ENCODE assay signal across 1 cellular context in the genomic region with DNA sequence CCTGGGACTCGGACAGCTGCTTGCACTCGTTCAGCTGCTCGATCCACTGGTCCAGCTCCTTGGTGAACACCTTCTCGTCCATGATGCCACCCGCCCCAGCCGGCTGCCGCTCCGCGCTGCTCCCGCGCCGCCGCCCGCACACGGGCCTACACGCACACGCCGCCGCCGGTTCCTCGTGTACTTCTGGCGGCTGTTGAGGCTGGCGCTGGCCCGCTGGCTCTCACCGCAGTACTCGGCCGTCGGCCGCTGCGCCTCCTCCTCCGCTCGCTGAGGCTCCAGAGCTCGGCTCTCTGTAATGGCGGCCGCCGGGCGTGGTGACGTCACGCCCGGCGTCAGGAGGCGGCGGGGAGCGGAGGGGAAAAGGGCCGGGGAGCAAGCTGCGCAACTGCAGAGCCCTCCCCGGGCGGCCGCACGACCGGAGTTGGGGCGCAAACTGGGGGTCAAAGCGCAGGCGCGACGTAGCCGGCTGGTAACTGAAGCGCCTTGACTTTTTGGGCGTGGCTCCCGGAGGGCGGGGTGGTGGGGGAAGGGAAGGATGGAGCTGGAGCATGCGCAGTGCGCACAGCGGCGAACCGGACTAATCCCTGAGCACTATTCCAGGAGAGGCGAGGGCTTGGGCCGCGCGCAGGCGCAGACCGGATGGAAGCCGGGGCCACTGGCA.
TF ChIP-seq lines count a peak whose summit lies in the region.

TSS of gene PPP2CA (minus strand) at position 294 of the 661 bp plus-strand sequence. CDS start at position 82, 212 bp downstream.

TF ChIP-seq in HepG2, 621 proteins besides CTCF, POLR2A, EP300 and RAD21 (continued from another document and continues in another):
- TF ChIP-seq, protein P1, sequence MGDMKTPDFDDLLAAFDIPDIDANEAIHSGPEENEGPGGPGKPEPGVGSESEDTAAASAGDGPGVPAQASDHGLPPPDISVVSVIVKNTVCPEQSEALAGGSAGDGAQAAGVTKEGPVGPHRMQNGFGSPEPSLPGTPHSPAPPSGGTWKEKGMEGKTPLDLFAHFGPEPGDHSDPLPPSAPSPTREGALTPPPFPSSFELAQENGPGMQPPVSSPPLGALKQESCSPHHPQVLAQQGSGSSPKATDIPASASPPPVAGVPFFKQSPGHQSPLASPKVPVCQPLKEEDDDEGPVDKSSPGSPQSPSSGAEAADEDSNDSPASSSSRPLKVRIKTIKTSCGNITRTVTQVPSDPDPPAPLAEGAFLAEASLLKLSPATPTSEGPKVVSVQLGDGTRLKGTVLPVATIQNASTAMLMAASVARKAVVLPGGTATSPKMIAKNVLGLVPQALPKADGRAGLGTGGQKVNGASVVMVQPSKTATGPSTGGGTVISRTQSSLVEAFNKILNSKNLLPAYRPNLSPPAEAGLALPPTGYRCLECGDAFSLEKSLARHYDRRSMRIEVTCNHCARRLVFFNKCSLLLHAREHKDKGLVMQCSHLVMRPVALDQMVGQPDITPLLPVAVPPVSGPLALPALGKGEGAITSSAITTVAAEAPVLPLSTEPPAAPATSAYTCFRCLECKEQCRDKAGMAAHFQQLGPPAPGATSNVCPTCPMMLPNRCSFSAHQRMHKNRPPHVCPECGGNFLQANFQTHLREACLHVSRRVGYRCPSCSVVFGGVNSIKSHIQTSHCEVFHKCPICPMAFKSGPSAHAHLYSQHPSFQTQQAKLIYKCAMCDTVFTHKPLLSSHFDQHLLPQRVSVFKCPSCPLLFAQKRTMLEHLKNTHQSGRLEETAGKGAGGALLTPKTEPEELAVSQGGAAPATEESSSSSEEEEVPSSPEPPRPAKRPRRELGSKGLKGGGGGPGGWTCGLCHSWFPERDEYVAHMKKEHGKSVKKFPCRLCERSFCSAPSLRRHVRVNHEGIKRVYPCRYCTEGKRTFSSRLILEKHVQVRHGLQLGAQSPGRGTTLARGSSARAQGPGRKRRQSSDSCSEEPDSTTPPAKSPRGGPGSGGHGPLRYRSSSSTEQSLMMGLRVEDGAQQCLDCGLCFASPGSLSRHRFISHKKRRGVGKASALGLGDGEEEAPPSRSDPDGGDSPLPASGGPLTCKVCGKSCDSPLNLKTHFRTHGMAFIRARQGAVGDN (CRISPR knock-in tag; IDR thresholded peaks at IDR 0.05): peak; percentile 71
- TF ChIP-seq KLF9 (CRISPR knock-in tag; IDR thresholded peaks at IDR 0.05; ENCODE audit: low read depth) (peak; percentile 19; the same call in 1 of the 2 replicates), PBX2 (CRISPR knock-in tag; IDR thresholded peaks at IDR 0.05) (no peak), ZNF709 (CRISPR knock-in tag; IDR thresholded peaks at IDR 0.05) (no peak), ZNF205 (CRISPR knock-in tag; IDR thresholded peaks at IDR 0.05) (peak; percentile 32; the same call in 1 of the 2 replicates), IRF2 (CRISPR knock-in tag; IDR thresholded peaks at IDR 0.05) (peak; percentile 52; the same call in 1 of the 2 replicates), BHLHE40 (IDR thresholded peaks at IDR 0.05; ENCODE audit: low read length) (0 out of 2 replicates have a peak, but pooled peaks have one; percentile 4), THAP7 (CRISPR knock-in tag; IDR thresholded peaks at IDR 0.05) (no peak; the same call in 1 of the 2 replicates), MAFG (CRISPR knock-in tag; IDR thresholded peaks at IDR 0.05) (0 out of 2 replicates have a peak, but pooled peaks have one; percentile 49), GPN1 (CRISPR knock-in tag; IDR thresholded peaks at IDR 0.05; ENCODE audit: borderline replicate concordance) (no peak), ZNF670 (CRISPR knock-in tag; IDR thresholded peaks at IDR 0.05; ENCODE audit: borderline replicate concordance) (peak; percentile 50), ZNF101 (CRISPR knock-in tag; IDR thresholded peaks at IDR 0.05; ENCODE audit: borderline replicate concordance, low read depth) (0 out of 2 replicates have a peak, but pooled peaks have one; percentile 45), ZC3H13 (CRISPR knock-in tag; IDR thresholded peaks at IDR 0.05) (peak; percentile 92), RCOR2 (CRISPR knock-in tag; IDR thresholded peaks at IDR 0.05) (no peak), ZBTB7B (CRISPR knock-in tag; IDR thresholded peaks at IDR 0.05) (no peak; the same call in 1 of the 2 replicates), CEBPZ (IDR thresholded peaks at IDR 0.05; ENCODE audit: low read length) (no peak), MAFK (conservative IDR thresholded peaks at IDR 0.05 in 1 of 2, IDR thresholded peaks at IDR 0.05 in 1 of 2; ENCODE audit: low read length in 2 of 2) (no peak), ATF1 (CRISPR knock-in tag; IDR thresholded peaks at IDR 0.05) (peak; percentile 89), HNF4G (IDR thresholded peaks at IDR 0.05; ENCODE audit: borderline replicate concordance, low read depth, low read length) (no peak), HNF4G (CRISPR knock-in tag; IDR thresholded peaks at IDR 0.05; ENCODE audit: borderline replicate concordance, low read depth) (no peak), YEATS2 (CRISPR knock-in tag; IDR thresholded peaks at IDR 0.05; ENCODE audit: borderline replicate concordance) (peak; percentile 68; the same call in 1 of the 2 replicates), YEATS4 (CRISPR knock-in tag; IDR thresholded peaks at IDR 0.05; ENCODE audit: borderline replicate concordance) (peak; percentile 70; the same call in 1 of the 2 replicates), WIZ (CRISPR knock-in tag; IDR thresholded peaks at IDR 0.05) (peak; percentile 16), MEIS1 (CRISPR knock-in tag; IDR thresholded peaks at IDR 0.05; ENCODE audit: borderline replicate concordance) (no peak; the same call in 1 of the 2 replicates), FOXA1 (IDR thresholded peaks at IDR 0.05) (no peak), FOXA1 (CRISPR knock-in tag; IDR thresholded peaks at IDR 0.05) (no peak), ZNF841 (CRISPR knock-in tag; IDR thresholded peaks at IDR 0.05; ENCODE audit: borderline replicate concordance) (no peak), ZNF775 (CRISPR knock-in tag; IDR thresholded peaks at IDR 0.05; ENCODE audit: borderline replicate concordance) (no peak), GMEB1 (CRISPR knock-in tag; IDR thresholded peaks at IDR 0.05; ENCODE audit: borderline replicate concordance) (peak; percentile 96), ZFYVE20 (CRISPR knock-in tag; IDR thresholded peaks at IDR 0.05; ENCODE audit: borderline replicate concordance, low read depth) (no peak), MEIS2 (CRISPR knock-in tag; IDR thresholded peaks at IDR 0.05) (no peak), TERF1 (CRISPR knock-in tag; IDR thresholded peaks at IDR 0.05) (no peak), ZC3H4 (CRISPR knock-in tag; IDR thresholded peaks at IDR 0.05; ENCODE audit: borderline replicate concordance) (no peak), TFDP2 (CRISPR knock-in tag; IDR thresholded peaks at IDR 0.05) (peak; percentile 58), HES4 (CRISPR knock-in tag; IDR thresholded peaks at IDR 0.05; ENCODE audit: borderline replicate concordance) (no peak), SAFB2 (CRISPR knock-in tag; IDR thresholded peaks at IDR 0.05; ENCODE audit: borderline replicate concordance, low read depth) (0 out of 2 replicates have a peak, but pooled peaks have one; percentile 20)
- TF ChIP-seq, protein P2, sequence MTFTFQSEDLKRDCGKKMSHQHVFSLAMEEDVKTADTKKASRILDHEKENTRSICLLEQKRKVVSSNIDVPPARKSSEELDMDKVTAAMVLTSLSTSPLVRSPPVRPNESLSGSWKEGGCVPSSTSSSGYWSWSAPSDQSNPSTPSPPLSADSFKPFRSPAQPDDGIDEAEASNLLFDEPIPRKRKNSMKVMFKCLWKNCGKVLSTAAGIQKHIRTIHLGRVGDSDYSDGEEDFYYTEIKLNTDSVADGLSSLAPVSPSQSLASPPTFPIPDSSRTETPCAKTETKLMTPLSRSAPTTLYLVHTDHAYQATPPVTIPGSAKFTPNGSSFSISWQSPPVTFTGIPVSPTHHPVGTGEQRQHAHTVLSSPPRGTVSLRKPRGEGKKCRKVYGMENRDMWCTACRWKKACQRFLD (CRISPR knock-in tag; IDR thresholded peaks at IDR 0.05; ENCODE audit: borderline replicate concordance): peak; percentile 83; the same call in 1 of the 2 replicates
- TF ChIP-seq, protein P3, sequence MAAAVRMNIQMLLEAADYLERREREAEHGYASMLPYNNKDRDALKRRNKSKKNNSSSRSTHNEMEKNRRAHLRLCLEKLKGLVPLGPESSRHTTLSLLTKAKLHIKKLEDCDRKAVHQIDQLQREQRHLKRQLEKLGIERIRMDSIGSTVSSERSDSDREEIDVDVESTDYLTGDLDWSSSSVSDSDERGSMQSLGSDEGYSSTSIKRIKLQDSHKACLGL (CRISPR knock-in tag; IDR thresholded peaks at IDR 0.05): no peak
- TF ChIP-seq, protein P4, sequence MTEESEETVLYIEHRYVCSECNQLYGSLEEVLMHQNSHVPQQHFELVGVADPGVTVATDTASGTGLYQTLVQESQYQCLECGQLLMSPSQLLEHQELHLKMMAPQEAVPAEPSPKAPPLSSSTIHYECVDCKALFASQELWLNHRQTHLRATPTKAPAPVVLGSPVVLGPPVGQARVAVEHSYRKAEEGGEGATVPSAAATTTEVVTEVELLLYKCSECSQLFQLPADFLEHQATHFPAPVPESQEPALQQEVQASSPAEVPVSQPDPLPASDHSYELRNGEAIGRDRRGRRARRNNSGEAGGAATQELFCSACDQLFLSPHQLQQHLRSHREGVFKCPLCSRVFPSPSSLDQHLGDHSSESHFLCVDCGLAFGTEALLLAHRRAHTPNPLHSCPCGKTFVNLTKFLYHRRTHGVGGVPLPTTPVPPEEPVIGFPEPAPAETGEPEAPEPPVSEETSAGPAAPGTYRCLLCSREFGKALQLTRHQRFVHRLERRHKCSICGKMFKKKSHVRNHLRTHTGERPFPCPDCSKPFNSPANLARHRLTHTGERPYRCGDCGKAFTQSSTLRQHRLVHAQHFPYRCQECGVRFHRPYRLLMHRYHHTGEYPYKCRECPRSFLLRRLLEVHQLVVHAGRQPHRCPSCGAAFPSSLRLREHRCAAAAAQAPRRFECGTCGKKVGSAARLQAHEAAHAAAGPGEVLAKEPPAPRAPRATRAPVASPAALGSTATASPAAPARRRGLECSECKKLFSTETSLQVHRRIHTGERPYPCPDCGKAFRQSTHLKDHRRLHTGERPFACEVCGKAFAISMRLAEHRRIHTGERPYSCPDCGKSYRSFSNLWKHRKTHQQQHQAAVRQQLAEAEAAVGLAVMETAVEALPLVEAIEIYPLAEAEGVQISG (CRISPR knock-in tag; IDR thresholded peaks at IDR 0.05): peak; percentile 39
